ENCODE assay signal across 15 cellular contexts in the genomic region with DNA sequence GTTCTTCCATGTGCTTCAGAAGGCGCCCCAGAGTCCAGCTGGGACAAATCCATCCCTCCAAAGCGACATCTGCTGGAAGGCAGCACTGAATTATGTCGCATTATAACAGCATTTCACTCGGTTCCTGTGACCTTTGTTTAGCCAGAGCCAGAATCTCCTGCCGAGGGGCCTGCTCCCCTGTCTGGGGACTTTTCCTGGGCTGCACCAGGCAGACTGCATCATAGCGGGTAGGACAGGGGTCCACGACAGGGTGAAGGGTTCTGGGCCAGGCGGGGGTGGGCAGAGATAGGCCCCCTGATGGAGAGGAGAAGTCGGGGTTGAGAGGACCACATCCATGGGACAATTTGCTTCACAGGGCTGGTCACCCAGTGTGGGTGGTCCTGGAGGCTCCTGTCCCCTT.
"Had no signal": no experiment of that assay in that cellular context is flagged by ENCODE, and none has a peak within 500 bp of the region (broad histone marks: within the 10 kb centered on the region; RNA-seq: fewer than 3 reads in every experiment).

No MANE protein-coding gene starts in this region.

- DNase-seq: activated CD4-positive, alpha-beta T cell treated with anti-CD3 and anti-CD28 coated beads, Interleukin-2, amount 10 ng/mL, durations not matched to agents 7 days and 5 days; activated naive CD4-positive, alpha-beta T cell; activated T-cell treated with anti-CD3 and anti-CD28 coated beads for 4 hours; dorsolateral prefrontal cortex; erythroblast; hypothalamus; left ventricle myocardium inferior; mucosa of descending colon; naive B cell; pancreas; retina; stimulated activated naive CD8-positive, alpha-beta T cell treated with anti-CD3 and anti-CD28 coated beads, Interleukin-15, Interleukin-2, amounts not matched to agents 100 U/mL and 50 U/mL, for 24 hours; substantia nigra had no signal

- ATAC-seq: mucosa of descending colon; pancreas; stimulated activated naive CD8-positive, alpha-beta T cell treated with anti-CD3 and anti-CD28 coated beads, Interleukin-15, Interleukin-2, amounts not matched to agents 100 U/mL and 50 U/mL, for 24 hours had no signal

- H3K9me3 ChIP-seq: mucosa of descending colon, pancreas, tibial artery had no signal

- H3K4me3 ChIP-seq: dorsolateral prefrontal cortex, left ventricle myocardium inferior, mucosa of descending colon, neural progenitor cell, pancreas, tibial artery had no signal

- H3K36me3 ChIP-seq: left ventricle myocardium inferior, neural progenitor cell, pancreas, tibial artery had no signal

- H3K27me3 ChIP-seq: neural progenitor cell, pancreas had no signal

- H3K4me1 ChIP-seq: left ventricle myocardium inferior, pancreas, tibial artery had no signal

- H3K27ac ChIP-seq: dorsolateral prefrontal cortex, left ventricle myocardium inferior, neural progenitor cell, pancreas, tibial artery had no signal
